Comparison of ENCODE assay signal across 9 cellular contexts in genomic region chr2:85769236-85769986, GRCh38. TPM values are rescaled to one million over a fixed set of nuclear protein-coding genes. Genes with fewer than 3 reads are reported as not detected.
A peak's percentile ranks its signal among the peaks of the same experiment; 100 is the strongest.
DNase-seq lines count a peak whose midpoint lies in the region; ATAC-seq and TF ChIP-seq lines count a peak whose summit lies in the region.
"Had no signal": no experiment of that assay in that cellular context is flagged by ENCODE, and none has a peak within 500 bp of the region (broad histone marks: within the 10 kb centered on the region; RNA-seq: fewer than 3 reads in every experiment).

No MANE protein-coding gene starts in this region.

- intact Hi-C loops in transverse colon (cut with DNase I; ENCODE audit: low total_unique reads) = no loop called here

- no peak for TF ChIP-seq POLR2A in transverse colon (IDR thresholded peaks at IDR 0.05)

- H3K27me3 ChIP-seq in transverse colon = no peaks in the 10 kb centered on the region

- 70% methylated on average over 11 of the region's 12 CpGs; no CpG with 5 or more reads in 1 of the 2 donors for whole genome bisulfite sequencing in transverse colon (ENCODE audit: low coverage in 1 of 2), 2 donors

- TF ChIP-seq CTCF in astrocyte of the cerebellum (IDR thresholded peaks at IDR 0.05; ENCODE audit: low read depth, low read length, missing control alignments) (peak; percentile 50), retinal pigment epithelial cell (conservative IDR thresholded peaks at IDR 0.05; ENCODE audit: low read depth, low read length) (peak; percentile 55), transverse colon (IDR thresholded peaks at IDR 0.05) (peak in 2 of 5 experiments; percentile 12 to 15)

- no peak for ATAC-seq in HG03045 (IDR thresholded peaks at IDR 0.05; ENCODE audit: unreplicated experiment)

- in situ Hi-C loops in astrocyte of the cerebellum (cut with HindIII; ENCODE audit: low sequenced_read_pairs) = no loop called here
- in situ Hi-C loops in transverse colon (cut with MboI; ENCODE audit: low pct_ligation_motif_present in 1 of 4, low pct_unique_long_range_greater_than_20kb in 1 of 4, low sequenced_read_pairs in 3 of 4) = no loop called here

- peaks cover 54 to 65% (median 57%) of the 10 kb centered on the region in 4 donors for H3K4me1 ChIP-seq in transverse colon

- no peak overlapping the region for H3K4me3 ChIP-seq in astrocyte of the cerebellum (ENCODE audit: low read depth, low read length)
- H3K4me3 ChIP-seq in retinal pigment epithelial cell (ENCODE audit: low read length) = no peak overlapping the region
- no peak overlapping the region for H3K4me3 ChIP-seq in transverse colon

- DNase-seq in DMS 273 (lab: John Stamatoyannopoulos, UW; ENCODE audit: unreplicated experiment) = peak; percentile 70
- DNase-seq in DMS 273 treated with DMSO at 0.1 percent for 48 hours (lab: John Stamatoyannopoulos, UW) = no peak
- DNase-seq in NAMALWA (ENCODE audit: low spot score) = peak; percentile 62
- DNase-seq in astrocyte of the cerebellum (ENCODE audit: low read depth) = no peak
- no peak for DNase-seq in retinal pigment epithelial cell (ENCODE audit: low read depth)
- DNase-seq in globus pallidus (ENCODE audit: low spot score) = no peak
- DNase-seq in transverse colon = no peak
- DNase-seq: retina had no signal

- H3K36me3 ChIP-seq in transverse colon = no peaks in the 10 kb centered on the region

- TF ChIP-seq EP300 in transverse colon (IDR thresholded peaks at IDR 0.05; ENCODE audit: low read depth) = no peak

- no peaks in the 10 kb centered on the region for H3K9me3 ChIP-seq in transverse colon

- peak overlapping the region in 2 of 4 donors; percentile 2 to 64 for H3K27ac ChIP-seq in transverse colon

RNA-seq across cellular contexts. Expression of gene ATOH8, which starts 15.6 kb away (rescaled TPM):
- 10 to 100 TPM in 3 of 4 donors, 1 to 10 TPM in 1; 7.4 to 32.6 (median 14.4) TPM for total RNA-seq in transverse colon

Comparison
In these comparisons a context has a peak if more than half of its experiments do, and no peak if none do; other contexts are left out.
1. DNase-seq: peak in DMS 273 (single experiment) and NAMALWA (single experiment); none in DMS 273 treated with DMSO at 0.1 percent for 48 hours (single experiment), astrocyte of the cerebellum (single experiment), retinal pigment epithelial cell (single experiment), globus pallidus (single experiment) and transverse colon (single experiment).